In genomic region chr15:29475096-29475495, GRCh38 we compare ENCODE assay signal across 34 cellular contexts.
"Had no signal": no experiment of that assay in that cellular context is flagged by ENCODE, and none has a peak within 500 bp of the region (broad histone marks: within the 10 kb centered on the region; RNA-seq: fewer than 3 reads in every experiment).

No MANE protein-coding gene starts in this region.

- H3K4me1 ChIP-seq: adrenal gland, breast epithelium had no signal

- ATAC-seq: activated CD4-positive, alpha-beta T cell treated with anti-CD3 and anti-CD28 coated beads for 36 hours; activated CD4-positive, CD25-positive, alpha-beta regulatory T cell treated with anti-CD3 and anti-CD28 coated beads, Interleukin-2, amount 50 U/mL, for 24 hours; activated CD8-positive, alpha-beta memory T cell treated with anti-CD3 and anti-CD28 coated beads, Interleukin-2, amount 10 ng/mL, durations not matched to agents 7 days and 5 days; activated CD8-positive, alpha-beta T cell treated with anti-CD3 and anti-CD28 coated beads, Interleukin-2, amount 10 ng/mL, durations not matched to agents 7 days and 5 days; activated naive CD4-positive, alpha-beta T cell treated with anti-CD3 and anti-CD28 coated beads, Interleukin-2, amount 50 U/mL, for 72 hours; activated T-cell treated with anti-CD3 and anti-CD28 coated beads, Interleukin-2, amount 50 U/mL, for 4 hours; activated T-cell treated with anti-CD3 and anti-CD28 coated beads, Interleukin-2, amount 50 U/mL, for 72 hours; activated T-helper 17 cell treated with anti-CD3 and anti-CD28 coated beads, Interleukin-2, amount 50 U/mL, for 72 hours; body of pancreas; WTC11 had no signal

- DNase-seq: activated CD4-positive, alpha-beta memory T cell treated with anti-CD3 and anti-CD28 coated beads, Interleukin-2, amount 10 ng/mL, durations not matched to agents 7 days and 5 days; activated CD4-positive, alpha-beta T cell treated with anti-CD3 and anti-CD28 coated beads for 1 hour; activated CD4-positive, alpha-beta T cell treated with anti-CD3 and anti-CD28 coated beads for 36 hours; activated CD4-positive, alpha-beta T cell treated with anti-CD3 and anti-CD28 coated beads for 48 hours; activated CD4-positive, alpha-beta T cell treated with anti-CD3 and anti-CD28 coated beads, Interleukin-2, amount 10 ng/mL, durations not matched to agents 7 days and 5 days; activated CD4-positive, alpha-beta T cell treated with anti-CD3 and anti-CD28 coated beads, Interleukin-2, amount 50 U/mL, for 48 hours; activated CD4-positive, CD25-positive, alpha-beta regulatory T cell; activated CD8-positive, alpha-beta memory T cell treated with anti-CD3 and anti-CD28 coated beads for 24 hours; activated CD8-positive, alpha-beta memory T cell treated with anti-CD3 and anti-CD28 coated beads, Interleukin-2, amount 10 ng/mL, durations not matched to agents 7 days and 5 days; activated CD8-positive, alpha-beta T cell treated with anti-CD3 and anti-CD28 coated beads, Interleukin-2, amount 10 ng/mL, durations not matched to agents 7 days and 5 days; activated effector memory CD4-positive, alpha-beta T cell treated with anti-CD3 and anti-CD28 coated beads, Interleukin-2, amount 50 U/mL, for 16 hours; activated gamma-delta T cell treated with Interleukin-2 at 50 U/mL for 16 hours; activated naive CD4-positive, alpha-beta T cell; activated naive CD4-positive, alpha-beta T cell treated with anti-CD3 and anti-CD28 coated beads for 36 hours; activated naive CD4-positive, alpha-beta T cell treated with anti-CD3 and anti-CD28 coated beads, Interleukin-2, amount 50 U/mL, for 16 hours; activated naive CD8-positive, alpha-beta T cell treated with anti-CD3 and anti-CD28 coated beads for 36 hours; activated T-cell treated with anti-CD3 and anti-CD28 coated beads for 4 hours; activated T-cell treated with anti-CD3 and anti-CD28 coated beads, Interleukin-2, amount 50 U/mL, for 1 hour; activated T-cell treated with anti-CD3 and anti-CD28 coated beads, Interleukin-2, amount 50 U/mL, for 4 hours; activated T-cell treated with anti-CD3 and anti-CD28 coated beads, Interleukin-2, amount 50 U/mL, for 72 hours; adrenal gland; amniotic stem cell; body of pancreas; brain microvascular endothelial cell; central memory CD4-positive, alpha-beta T cell; T-helper 1 cell; T-helper 2 cell; T-helper 9 cell; WERI-Rb-1 had no signal

- H3K4me3 ChIP-seq: adrenal gland, body of pancreas, breast epithelium had no signal

- H3K9me3 ChIP-seq: adrenal gland, body of pancreas, breast epithelium had no signal

- H3K36me3 ChIP-seq: adrenal gland, brain microvascular endothelial cell, breast epithelium, WERI-Rb-1 had no signal

- H3K27me3 ChIP-seq: adrenal gland, body of pancreas, brain microvascular endothelial cell, breast epithelium had no signal

- H3K27ac ChIP-seq: adrenal gland, body of pancreas, brain microvascular endothelial cell, breast epithelium, WERI-Rb-1 had no signal
